In the genomic region with DNA sequence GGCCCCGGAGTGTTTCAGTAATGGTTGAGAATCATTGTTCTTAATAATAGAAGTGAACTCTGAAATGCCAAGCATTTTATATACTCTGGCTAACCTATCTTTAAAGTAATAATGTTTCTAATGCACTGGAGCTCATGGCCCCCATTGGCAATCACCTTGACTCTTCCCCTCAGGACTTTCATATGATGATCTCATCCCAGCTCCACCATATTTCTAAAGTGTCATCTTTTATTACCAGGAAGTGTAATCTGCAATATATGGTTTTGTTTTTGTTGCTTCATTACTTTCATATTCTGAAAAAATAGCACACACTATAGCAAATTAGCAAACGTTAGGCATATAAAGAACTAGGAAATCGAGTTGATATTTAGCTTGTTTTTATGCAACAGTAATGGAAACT, we compare ENCODE assay signal across 21 cellular contexts.
"Had no signal": no experiment of that assay in that cellular context is flagged by ENCODE, and none has a peak within 500 bp of the region (broad histone marks: within the 10 kb centered on the region; RNA-seq: fewer than 3 reads in every experiment).

No MANE protein-coding gene starts in this region.

- H3K27me3 Mint-ChIP-seq: activated CD4-positive, alpha-beta memory T cell treated with anti-CD3 and anti-CD28 coated beads for 36 hours; activated CD4-positive, alpha-beta T cell treated with anti-CD3 and anti-CD28 coated beads, Interleukin-2, amount 10 ng/mL, durations not matched to agents 24 days and 14 days; activated naive CD8-positive, alpha-beta T cell treated with anti-CD3 and anti-CD28 coated beads, Interleukin-2, amount 10 ng/mL, durations not matched to agents 7 days and 5 days; brain; effector memory CD8-positive, alpha-beta T cell; natural killer cell treated with Interleukin-12 subunit alpha and Interleukin-12 subunit beta and Interleukin-15 and Interleukin-18, amount 100 ng/mL, for 72 hours had no signal

- H3K9me3 Mint-ChIP-seq: activated CD4-positive, alpha-beta memory T cell treated with anti-CD3 and anti-CD28 coated beads for 36 hours; activated CD4-positive, alpha-beta T cell treated with anti-CD3 and anti-CD28 coated beads, Interleukin-2, amount 10 ng/mL, durations not matched to agents 24 days and 14 days; activated naive CD4-positive, alpha-beta T cell treated with anti-CD3 and anti-CD28 coated beads for 36 hours; activated naive CD8-positive, alpha-beta T cell treated with anti-CD3 and anti-CD28 coated beads, Interleukin-2, amount 10 ng/mL, durations not matched to agents 7 days and 5 days; activated T-helper 1 cell treated with anti-CD3 and anti-CD28 coated beads, Interleukin-12 subunit alpha, Interleukin-12 subunit beta, Interleukin-2, Interleukin-4 antibody, amounts not matched to agents 30 ng/mL and 10 ng/mL and 1 ng/mL, durations not matched to agents 14 hours and 24 hours and 36 hours; brain; effector memory CD8-positive, alpha-beta T cell; natural killer cell treated with Interleukin-12 subunit alpha and Interleukin-12 subunit beta and Interleukin-15 and Interleukin-18, amount 100 ng/mL, for 72 hours; T-helper 1 cell treated with Interleukin-12 subunit alpha and Interleukin-12 subunit beta and Interleukin-4 antibody, amounts not matched to agents 30 μg/mL and 1 μg/mL, for 36 hours had no signal

- H3K36me3 Mint-ChIP-seq: activated naive CD8-positive, alpha-beta T cell treated with anti-CD3 and anti-CD28 coated beads, Interleukin-2, amount 10 ng/mL, durations not matched to agents 7 days and 5 days; natural killer cell treated with Interleukin-12 subunit alpha and Interleukin-12 subunit beta and Interleukin-15 and Interleukin-18, amount 100 ng/mL, for 72 hours had no signal

- H3K4me1 Mint-ChIP-seq: activated CD4-positive, alpha-beta T cell treated with anti-CD3 and anti-CD28 coated beads, Interleukin-2, amount 10 ng/mL, durations not matched to agents 24 days and 14 days; activated naive CD8-positive, alpha-beta T cell treated with anti-CD3 and anti-CD28 coated beads, Interleukin-2, amount 10 ng/mL, durations not matched to agents 7 days and 5 days had no signal

- H3K27ac Mint-ChIP-seq: activated CD4-positive, alpha-beta memory T cell treated with anti-CD3 and anti-CD28 coated beads for 36 hours; activated CD4-positive, alpha-beta T cell treated with anti-CD3 and anti-CD28 coated beads, Interleukin-2, amount 10 ng/mL, durations not matched to agents 24 days and 14 days; activated naive CD4-positive, alpha-beta T cell treated with anti-CD3 and anti-CD28 coated beads for 36 hours; activated naive CD8-positive, alpha-beta T cell treated with anti-CD3 and anti-CD28 coated beads, Interleukin-2, amount 10 ng/mL, durations not matched to agents 7 days and 5 days; activated T-helper 1 cell treated with anti-CD3 and anti-CD28 coated beads, Interleukin-12 subunit alpha, Interleukin-12 subunit beta, Interleukin-2, Interleukin-4 antibody, amounts not matched to agents 30 ng/mL and 10 ng/mL and 1 ng/mL, durations not matched to agents 14 hours and 24 hours and 36 hours; effector memory CD8-positive, alpha-beta T cell; natural killer cell treated with Interleukin-12 subunit alpha and Interleukin-12 subunit beta and Interleukin-15 and Interleukin-18, amount 100 ng/mL, for 72 hours; T-helper 1 cell treated with Interleukin-12 subunit alpha and Interleukin-12 subunit beta and Interleukin-4 antibody, amounts not matched to agents 30 μg/mL and 1 μg/mL, for 36 hours had no signal

- DNase-seq: activated CD4-positive, alpha-beta memory T cell treated with anti-CD3 and anti-CD28 coated beads for 36 hours; activated CD4-positive, alpha-beta T cell treated with anti-CD3 and anti-CD28 coated beads, Interleukin-2, amount 10 ng/mL, durations not matched to agents 24 days and 14 days; activated CD4-positive, CD25-positive, alpha-beta regulatory T cell treated with anti-CD3 and anti-CD28 coated beads, Interleukin-2, amount 50 U/mL, for 72 hours; activated CD8-positive, alpha-beta memory T cell treated with anti-CD3 and anti-CD28 coated beads, Interleukin-2, amount 50 U/mL, for 4 hours; activated effector memory CD4-positive, alpha-beta T cell treated with anti-CD3 and anti-CD28 coated beads, Interleukin-2, amount 50 U/mL, for 16 hours; activated naive CD4-positive, alpha-beta T cell treated with anti-CD3 and anti-CD28 coated beads for 36 hours; activated naive CD8-positive, alpha-beta T cell treated with anti-CD3 and anti-CD28 coated beads, Interleukin-2, amount 10 ng/mL, durations not matched to agents 7 days and 5 days; activated T-cell treated with anti-CD3 and anti-CD28 coated beads, Interleukin-2, amount 50 U/mL, for 1 hour; cortex of kidney; effector memory CD8-positive, alpha-beta T cell; heart right ventricle; kidney glomerular epithelial cell; mesendoderm; stimulated activated CD4-positive, alpha-beta T cell treated with anti-CD3 and anti-CD28 coated beads, Interleukin-15, amount 100 ng/mL, for 24 hours; stimulated activated CD4-positive, alpha-beta T cell treated with anti-CD3 and anti-CD28 coated beads, Interleukin-2, amount 100 ng/mL, for 24 hours; stimulated activated naive CD4-positive, alpha-beta T cell; T-helper 9 cell had no signal

- H3K4me3 Mint-ChIP-seq: activated CD4-positive, alpha-beta memory T cell treated with anti-CD3 and anti-CD28 coated beads for 36 hours; activated CD4-positive, alpha-beta T cell treated with anti-CD3 and anti-CD28 coated beads, Interleukin-2, amount 10 ng/mL, durations not matched to agents 24 days and 14 days; activated naive CD4-positive, alpha-beta T cell treated with anti-CD3 and anti-CD28 coated beads for 36 hours; activated naive CD8-positive, alpha-beta T cell treated with anti-CD3 and anti-CD28 coated beads, Interleukin-2, amount 10 ng/mL, durations not matched to agents 7 days and 5 days; activated T-helper 1 cell treated with anti-CD3 and anti-CD28 coated beads, Interleukin-12 subunit alpha, Interleukin-12 subunit beta, Interleukin-2, Interleukin-4 antibody, amounts not matched to agents 30 ng/mL and 10 ng/mL and 1 ng/mL, durations not matched to agents 14 hours and 24 hours and 36 hours; brain; effector memory CD8-positive, alpha-beta T cell; natural killer cell treated with Interleukin-12 subunit alpha and Interleukin-12 subunit beta and Interleukin-15 and Interleukin-18, amount 100 ng/mL, for 72 hours; T-helper 1 cell treated with Interleukin-12 subunit alpha and Interleukin-12 subunit beta and Interleukin-4 antibody, amounts not matched to agents 30 μg/mL and 1 μg/mL, for 36 hours had no signal
